19 cellular contexts compared by ENCODE assay signal in genomic region chr13:97582170-97582569, GRCh38.
"Had no signal": no experiment of that assay in that cellular context is flagged by ENCODE, and none has a peak within 500 bp of the region (broad histone marks: within the 10 kb centered on the region; RNA-seq: fewer than 3 reads in every experiment).

No MANE protein-coding gene starts in this region.

- H3K27ac Mint-ChIP-seq: activated CD4-positive, alpha-beta memory T cell treated with anti-CD3 and anti-CD28 coated beads, Interleukin-2, amount 10 ng/mL, durations not matched to agents 7 days and 5 days; activated naive CD4-positive, alpha-beta T cell treated with anti-CD3 and anti-CD28 coated beads for 36 hours; mesothelial cell of epicardium; neural progenitor cell; stimulated activated naive CD8-positive, alpha-beta T cell treated with anti-CD3 and anti-CD28 coated beads, Interleukin-15, amount 100 ng/mL, for 72 hours; WTC11 had no signal

- H3K4me1 Mint-ChIP-seq: central memory CD8-positive, alpha-beta T cell; neural progenitor cell; stimulated activated naive CD8-positive, alpha-beta T cell treated with anti-CD3 and anti-CD28 coated beads, Interleukin-15, amount 100 ng/mL, for 72 hours; WTC11 had no signal

- ATAC-seq: foreskin keratinocyte; left lung; psoas muscle; right cardiac atrium; stimulated activated naive CD8-positive, alpha-beta T cell treated with anti-CD3 and anti-CD28 coated beads, Interleukin-15, amount 100 ng/mL, for 72 hours; WTC11 had no signal

- DNase-seq: activated CD4-positive, alpha-beta memory T cell treated with anti-CD3 and anti-CD28 coated beads, Interleukin-2, amount 10 ng/mL, durations not matched to agents 7 days and 5 days; activated CD4-positive, alpha-beta T cell treated with anti-CD3 and anti-CD28 coated beads for 4 hours; activated naive CD4-positive, alpha-beta T cell treated with anti-CD3 and anti-CD28 coated beads for 36 hours; activated T-cell treated with anti-CD3 and anti-CD28 coated beads, Interleukin-2, amount 50 U/mL, for 1 hour; colonic mucosa; foreskin keratinocyte; left lung; ovary; psoas muscle; right cardiac atrium; small intestine; stimulated activated CD4-positive, alpha-beta T cell treated with anti-CD3 and anti-CD28 coated beads, Interleukin-15, amount 100 ng/mL, for 24 hours; stimulated activated CD4-positive, alpha-beta T cell treated with anti-CD3 and anti-CD28 coated beads, Interleukin-2, amount 100 ng/mL, for 48 hours; stimulated activated naive CD8-positive, alpha-beta T cell treated with anti-CD3 and anti-CD28 coated beads, Interleukin-15, amount 100 ng/mL, for 72 hours; transverse colon had no signal

- H3K4me3 Mint-ChIP-seq: activated CD4-positive, alpha-beta memory T cell treated with anti-CD3 and anti-CD28 coated beads, Interleukin-2, amount 10 ng/mL, durations not matched to agents 7 days and 5 days; activated naive CD4-positive, alpha-beta T cell treated with anti-CD3 and anti-CD28 coated beads for 36 hours; central memory CD8-positive, alpha-beta T cell; mesothelial cell of epicardium; neural progenitor cell; stimulated activated naive CD8-positive, alpha-beta T cell treated with anti-CD3 and anti-CD28 coated beads, Interleukin-15, amount 100 ng/mL, for 72 hours; WTC11 had no signal

- H3K36me3 Mint-ChIP-seq: mesothelial cell of epicardium, neural progenitor cell, WTC11 had no signal

- FAIRE-seq: small intestine had no signal

- H3K9me3 Mint-ChIP-seq: activated CD4-positive, alpha-beta memory T cell treated with anti-CD3 and anti-CD28 coated beads, Interleukin-2, amount 10 ng/mL, durations not matched to agents 7 days and 5 days; activated naive CD4-positive, alpha-beta T cell treated with anti-CD3 and anti-CD28 coated beads for 36 hours; central memory CD8-positive, alpha-beta T cell; stimulated activated naive CD8-positive, alpha-beta T cell treated with anti-CD3 and anti-CD28 coated beads, Interleukin-15, amount 100 ng/mL, for 72 hours had no signal
